Comparison of ENCODE assay signal across 11 cellular contexts in the genomic region with DNA sequence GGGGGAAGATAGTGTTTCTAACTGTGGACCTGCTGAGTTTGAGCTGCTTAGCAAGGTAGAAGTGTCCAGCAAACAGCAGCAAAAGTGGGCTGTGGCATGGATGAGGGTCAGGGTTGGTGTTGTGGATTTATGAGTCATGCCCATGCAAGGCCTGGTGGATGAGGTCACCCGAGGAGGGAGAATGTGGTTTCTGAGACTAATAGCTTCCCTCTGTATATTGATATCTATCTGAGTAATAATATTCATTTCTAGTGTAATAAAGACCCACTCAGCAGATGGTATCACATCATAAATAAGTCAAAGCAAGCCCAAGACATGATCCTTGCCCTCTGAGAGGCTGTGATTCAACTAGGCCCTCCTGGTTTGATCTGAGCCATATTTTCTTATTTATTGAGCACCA.
DNase-seq lines count a peak whose midpoint lies in the region; TF ChIP-seq lines count a peak whose summit lies in the region.
"Had no signal": no experiment of that assay in that cellular context is flagged by ENCODE, and none has a peak within 500 bp of the region (broad histone marks: within the 10 kb centered on the region; RNA-seq: fewer than 3 reads in every experiment).

No MANE protein-coding gene starts in this region.

- no peak overlapping the region for H3K4me3 Mint-ChIP-seq in mesothelial cell of epicardium
- H3K4me3 Mint-ChIP-seq: nephron had no signal

- TF ChIP-seq CTCF in GM13976 (IDR thresholded peaks at IDR 0.05; ENCODE audit: borderline replicate concordance, control extremely low read depth, extremely low read depth, insufficient read depth, missing control alignments): no peak
- no peak for TF ChIP-seq CTCF in fibroblast of pulmonary artery (IDR thresholded peaks at IDR 0.05; ENCODE audit: low read length, missing control alignments)
- no peak for TF ChIP-seq CTCF in mesothelial cell of epicardium (IDR thresholded peaks at IDR 0.05; ENCODE audit: unreplicated experiment)
- TF ChIP-seq CTCF in coronary artery (IDR thresholded peaks at IDR 0.05): no peak

- no peak overlapping the region for H3K27ac Mint-ChIP-seq in mesothelial cell of epicardium

- peak; percentile 89 for DNase-seq in A172 (ENCODE audit: low spot score)
- DNase-seq in GM13976 (ENCODE audit: low spot score): peak; percentile 31
- DNase-seq in RKO (ENCODE audit: low spot score): peak; percentile 42
- DNase-seq in fibroblast of pulmonary artery (ENCODE audit: low read depth): peak; percentile 74
- DNase-seq in cerebellum (ENCODE audit: low spot score): no peak
- DNase-seq in SHP77 (lab: John Stamatoyannopoulos, UW): no peak
- no peak for DNase-seq in mesothelial cell of epicardium (ENCODE audit: low spot score in 2 of 2, unreplicated experiment in 2 of 2)
- DNase-seq in coronary artery (ENCODE audit: low spot score): no peak
- DNase-seq: activated CD4-positive, alpha-beta T cell treated with anti-CD3 and anti-CD28 coated beads, Interleukin-2, amount 50 U/mL, for 1 hour; NCI-H1436 treated with DMSO at 0.1 percent for 48 hours had no signal

- peaks cover 4% of the 10 kb centered on the region for H3K9me3 Mint-ChIP-seq in mesothelial cell of epicardium
- H3K9me3 Mint-ChIP-seq: nephron had no signal

- H3K4me1 Mint-ChIP-seq in mesothelial cell of epicardium: peaks cover 2% of the 10 kb centered on the region

- H3K4me3 ChIP-seq in fibroblast of pulmonary artery (replicated peaks; ENCODE audit: low read depth, low read length) (no peak overlapping the region), coronary artery (no peak overlapping the region)

- H3K27ac ChIP-seq in coronary artery: peak overlapping the region in 1 of 2 donors; percentile 16

- in situ Hi-C loops in GM13976 (cut with MboI; ENCODE audit: low sequenced_read_pairs, unreplicated experiment): no loop called here

- no peaks in the 10 kb centered on the region for H3K27me3 Mint-ChIP-seq in mesothelial cell of epicardium (ENCODE audit: low read depth)

- H3K36me3 Mint-ChIP-seq in mesothelial cell of epicardium: no peaks in the 10 kb centered on the region

Comparison
In these comparisons a context has a peak if more than half of its experiments do, and no peak if none do; other contexts are left out.
1. DNase-seq: peak in A172 (single experiment), GM13976 (single experiment), RKO (single experiment) and fibroblast of pulmonary artery (single experiment); none in cerebellum (single experiment), SHP77 (0 of 2), mesothelial cell of epicardium (0 of 2) and coronary artery (single experiment).